8 cellular contexts compared by ENCODE assay signal in genomic region chr17:1229354-1229890, GRCh38. TPM values are rescaled to one million over a fixed set of nuclear protein-coding genes. Genes with fewer than 3 reads are reported as not detected.
DNase-seq lines count a peak whose midpoint lies in the region; ATAC-seq and TF ChIP-seq lines count a peak whose summit lies in the region.

No MANE protein-coding gene starts in this region.

- 0% methylated on average over 36 to 59 of the region's 72 CpGs for WGBS in lower leg skin, 2 donors

- intact Hi-C loops in lower leg skin (cut with DNase I; ENCODE audit: low total_unique reads): no loop called here

- DNase-seq in NCI-H2227 (lab: John Stamatoyannopoulos, UW; ENCODE audit: unreplicated experiment) (peak; percentile 26), NCI-H2227 treated with DMSO at 0.1 percent for 48 hours (lab: John Stamatoyannopoulos, UW) (no peak), lower leg skin (ENCODE audit: low spot score in 2 of 2) (peak; percentile 70 to 96), NCI-H2171 (lab: John Stamatoyannopoulos, UW) (no peak)
- peak; percentile 48 for DNase-seq in T-helper 2 cell treated with Interferon-gamma antibody and Interleukin-4, amounts not matched to agents 5 μg/mL and 100 μg/mL, for 36 hours (ENCODE audit: low spot score)
- peak in 1 of 2 donors; percentile 24 for DNase-seq in central memory CD8-positive, alpha-beta T cell (ENCODE audit: low spot score in 2 of 2)
- DNase-seq in stimulated activated naive B cell treated with anti-CD40 and anti-IgM and Interleukin-4, amounts not matched to agents 10 μg/mL and 1 μg/mL and 100 μg/mL, for 72 hours: peak; percentile 80

- peak; percentile 48 for ATAC-seq in HG03108 (IDR thresholded peaks at IDR 0.05; ENCODE audit: unreplicated experiment)
- peak; percentile 27 for ATAC-seq in central memory CD8-positive, alpha-beta T cell (replicated peaks; ENCODE audit: extremely low read depth, poor library complexity, severe bottlenecking)
- peak; percentile 68 to 75 for ATAC-seq in stimulated activated naive B cell treated with anti-CD40 and anti-IgM and Interleukin-4, amounts not matched to agents 10 μg/mL and 1 μg/mL and 100 μg/mL, for 72 hours (replicated peaks)

- H3K9me3 Mint-ChIP-seq in T-helper 2 cell treated with Interferon-gamma antibody and Interleukin-4, amounts not matched to agents 5 μg/mL and 100 μg/mL, for 36 hours: no peaks in the 10 kb centered on the region
- H3K9me3 Mint-ChIP-seq in central memory CD8-positive, alpha-beta T cell: no peaks in the 10 kb centered on the region
- no peaks in the 10 kb centered on the region for H3K9me3 Mint-ChIP-seq in stimulated activated naive B cell treated with anti-CD40 and anti-IgM and Interleukin-4, amounts not matched to agents 10 μg/mL and 1 μg/mL and 100 μg/mL, for 72 hours

- H3K27ac Mint-ChIP-seq in T-helper 2 cell treated with Interferon-gamma antibody and Interleukin-4, amounts not matched to agents 5 μg/mL and 100 μg/mL, for 36 hours: no peak overlapping the region
- peak overlapping the region; percentile 92 for H3K27ac Mint-ChIP-seq in central memory CD8-positive, alpha-beta T cell (ENCODE audit: low read depth)
- peak overlapping the region; percentile 89 for H3K27ac Mint-ChIP-seq in stimulated activated naive B cell treated with anti-CD40 and anti-IgM and Interleukin-4, amounts not matched to agents 10 μg/mL and 1 μg/mL and 100 μg/mL, for 72 hours

- peaks cover 13% of the 10 kb centered on the region for H3K4me1 Mint-ChIP-seq in T-helper 2 cell treated with Interferon-gamma antibody and Interleukin-4, amounts not matched to agents 5 μg/mL and 100 μg/mL, for 36 hours (ENCODE audit: low read depth)
- H3K4me1 Mint-ChIP-seq in central memory CD8-positive, alpha-beta T cell: peaks cover 23% of the 10 kb centered on the region
- H3K4me1 Mint-ChIP-seq in stimulated activated naive B cell treated with anti-CD40 and anti-IgM and Interleukin-4, amounts not matched to agents 10 μg/mL and 1 μg/mL and 100 μg/mL, for 72 hours: peaks cover 27 to 60% of the 10 kb centered on the region in 2 donors

- H3K36me3 Mint-ChIP-seq in T-helper 2 cell treated with Interferon-gamma antibody and Interleukin-4, amounts not matched to agents 5 μg/mL and 100 μg/mL, for 36 hours (ENCODE audit: low read depth): peaks cover 5% of the 10 kb centered on the region
- H3K36me3 Mint-ChIP-seq in central memory CD8-positive, alpha-beta T cell (ENCODE audit: insufficient read depth): peaks cover 7% of the 10 kb centered on the region
- peaks cover 12 to 33% of the 10 kb centered on the region in 2 donors for H3K36me3 Mint-ChIP-seq in stimulated activated naive B cell treated with anti-CD40 and anti-IgM and Interleukin-4, amounts not matched to agents 10 μg/mL and 1 μg/mL and 100 μg/mL, for 72 hours

- H3K4me3 Mint-ChIP-seq in T-helper 2 cell treated with Interferon-gamma antibody and Interleukin-4, amounts not matched to agents 5 μg/mL and 100 μg/mL, for 36 hours: peak overlapping the region; percentile 57
- H3K4me3 Mint-ChIP-seq in central memory CD8-positive, alpha-beta T cell: peak overlapping the region; percentile 90
- peak overlapping the region; percentile 86 to 93 for H3K4me3 Mint-ChIP-seq in stimulated activated naive B cell treated with anti-CD40 and anti-IgM and Interleukin-4, amounts not matched to agents 10 μg/mL and 1 μg/mL and 100 μg/mL, for 72 hours

- peaks cover 48% of the 10 kb centered on the region for H3K27me3 Mint-ChIP-seq in T-helper 2 cell treated with Interferon-gamma antibody and Interleukin-4, amounts not matched to agents 5 μg/mL and 100 μg/mL, for 36 hours (ENCODE audit: low read depth)
- H3K27me3 Mint-ChIP-seq in central memory CD8-positive, alpha-beta T cell: peaks cover 52% of the 10 kb centered on the region
- H3K27me3 Mint-ChIP-seq in stimulated activated naive B cell treated with anti-CD40 and anti-IgM and Interleukin-4, amounts not matched to agents 10 μg/mL and 1 μg/mL and 100 μg/mL, for 72 hours: peaks cover 11 to 17% of the 10 kb centered on the region in 2 donors

- TF ChIP-seq CTCF in lower leg skin (IDR thresholded peaks at IDR 0.05): no peak

- TF ChIP-seq POLR2A in lower leg skin (IDR thresholded peaks at IDR 0.05): peak in 1 of 2 donors; percentile 26

- H3K4me3 ChIP-seq in lower leg skin (ENCODE audit: low read depth, poor library complexity, severe bottlenecking): peak overlapping the region; percentile 39

RNA-seq across cellular contexts. Expression of gene BHLHA9, which starts 40.8 kb away (rescaled TPM):
- not detected for total RNA-seq in lower leg skin

RNA-seq across cellular contexts. Expression of gene ABR, which starts 49.6 kb away (rescaled TPM):
- 10 to 100 TPM; 60.9 to 98.8 (median 88.3) TPM for total RNA-seq in lower leg skin

RNA-seq across cellular contexts. Expression of gene TRARG1, which starts 50.0 kb away (rescaled TPM):
- total RNA-seq in lower leg skin: 1 to 10 TPM in 3 of 4 donors, under 1 TPM in 1; 0.78 to 5.4 (median 3.2) TPM

Comparison
In these comparisons a context has a peak if more than half of its experiments do, and no peak if none do; other contexts are left out.
1. DNase-seq: peak in NCI-H2227 (single experiment), T-helper 2 cell treated with Interferon-gamma antibody and Interleukin-4, amounts not matched to agents 5 μg/mL and 100 μg/mL, for 36 hours (single experiment), lower leg skin (2 of 2) and stimulated activated naive B cell treated with anti-CD40 and anti-IgM and Interleukin-4, amounts not matched to agents 10 μg/mL and 1 μg/mL and 100 μg/mL, for 72 hours (single experiment); none in NCI-H2227 treated with DMSO at 0.1 percent for 48 hours (single experiment) and NCI-H2171 (single experiment).
2. Peak in every context shown above with its lines, with median percentiles within 50 percentile points of each other: ATAC-seq and H3K4me3 Mint-ChIP-seq.